ENCODE assay signal across 8 cellular contexts in genomic region chr11:75204685-75205667, GRCh38. TPM values are rescaled to one million over a fixed set of nuclear protein-coding genes. Genes with fewer than 3 reads are reported as not detected.
DNase-seq lines count a peak whose midpoint lies in the region; ATAC-seq lines count a peak whose summit lies in the region.

No MANE protein-coding gene starts in this region.

- H3K4me3 Mint-ChIP-seq in activated CD4-positive, alpha-beta memory T cell treated with anti-CD3 and anti-CD28 coated beads, Interleukin-2, amount 10 ng/mL, durations not matched to agents 7 days and 5 days = no peak overlapping the region

- no peak overlapping the region for H3K27ac Mint-ChIP-seq in activated CD4-positive, alpha-beta memory T cell treated with anti-CD3 and anti-CD28 coated beads, Interleukin-2, amount 10 ng/mL, durations not matched to agents 7 days and 5 days

- no peaks in the 10 kb centered on the region for H3K36me3 Mint-ChIP-seq in activated CD4-positive, alpha-beta memory T cell treated with anti-CD3 and anti-CD28 coated beads, Interleukin-2, amount 10 ng/mL, durations not matched to agents 7 days and 5 days (ENCODE audit: low read depth)

- CTCF ChIA-PET in activated CD4-positive, alpha-beta memory T cell treated with anti-CD3 and anti-CD28 coated beads, Interleukin-2, amount 10 ng/mL, durations not matched to agents 7 days and 5 days (lab: Charles Lee) = interaction anchor here (0.6 to 15.0 kb wide), 45 partner anchors 9 to 282 kb away, joined by 3 to 581 read pairs (median 4); partner anchors contain the start of genes NEU3, SLCO2B1 and TPBGL

- DNase-seq in GM04504 (ENCODE audit: low read depth) (peak; percentile 54), NCI-H774 (lab: John Stamatoyannopoulos, UW) (peak; percentile 75), medulla oblongata (ENCODE audit: extremely low spot score) (peak; percentile 78)
- DNase-seq in activated CD4-positive, alpha-beta memory T cell treated with anti-CD3 and anti-CD28 coated beads, Interleukin-2, amount 10 ng/mL, durations not matched to agents 7 days and 5 days = peak; percentile 87
- peak; percentile 68 for DNase-seq in effector CD8-positive, alpha-beta T cell (lab: John Stamatoyannopoulos, UW)
- peak; percentile 72 for DNase-seq in stimulated activated CD8-positive, alpha-beta memory T cell treated with anti-CD3 and anti-CD28 coated beads, Interleukin-15, amount 100 ng/mL, for 24 hours (ENCODE audit: low read depth)

- H3K27me3 Mint-ChIP-seq in activated CD4-positive, alpha-beta memory T cell treated with anti-CD3 and anti-CD28 coated beads, Interleukin-2, amount 10 ng/mL, durations not matched to agents 7 days and 5 days = peaks cover 7% of the 10 kb centered on the region

- H3K9me3 Mint-ChIP-seq in activated CD4-positive, alpha-beta memory T cell treated with anti-CD3 and anti-CD28 coated beads, Interleukin-2, amount 10 ng/mL, durations not matched to agents 7 days and 5 days = no peaks in the 10 kb centered on the region

- H3K4me1 Mint-ChIP-seq in activated CD4-positive, alpha-beta memory T cell treated with anti-CD3 and anti-CD28 coated beads, Interleukin-2, amount 10 ng/mL, durations not matched to agents 7 days and 5 days = no peaks in the 10 kb centered on the region

- peak; percentile 79 for ATAC-seq in HG03135 (IDR thresholded peaks at IDR 0.05; ENCODE audit: unreplicated experiment)
- no peak for ATAC-seq in GM18502 (IDR thresholded peaks at IDR 0.05; ENCODE audit: poor library complexity, unreplicated experiment)

- POLR2A ChIA-PET in activated CD4-positive, alpha-beta memory T cell treated with anti-CD3 and anti-CD28 coated beads, Interleukin-2, amount 10 ng/mL, durations not matched to agents 7 days and 5 days (lab: Charles Lee) = interaction anchor here (1.0 to 2.1 kb wide), 5 partner anchors 9 to 64 kb away, joined by 3 to 15 read pairs (median 4); no protein-coding TSS in a partner anchor

RNA-seq across cellular contexts. Expression of gene TPBGL, which starts 35.6 kb away (rescaled TPM):
- total RNA-seq in activated CD4-positive, alpha-beta memory T cell treated with anti-CD3 and anti-CD28 coated beads, Interleukin-2, amount 10 ng/mL, durations not matched to agents 7 days and 5 days = under 1 TPM; 0.28 to 0.38 TPM

RNA-seq across cellular contexts. Expression of gene SLCO2B1, which starts 54.1 kb away (rescaled TPM):
- under 1 TPM; 0.23 to 0.30 TPM for total RNA-seq in activated CD4-positive, alpha-beta memory T cell treated with anti-CD3 and anti-CD28 coated beads, Interleukin-2, amount 10 ng/mL, durations not matched to agents 7 days and 5 days
